Comparison of ENCODE assay signal across 10 cellular contexts in genomic region chr1:59484090-59484489, GRCh38.
DNase-seq lines count a peak whose midpoint lies in the region; ATAC-seq and TF ChIP-seq lines count a peak whose summit lies in the region.
"Had no signal": no experiment of that assay in that cellular context is flagged by ENCODE, and none has a peak within 500 bp of the region (broad histone marks: within the 10 kb centered on the region; RNA-seq: fewer than 3 reads in every experiment).

No MANE protein-coding gene starts in this region.

- no peaks in the 10 kb centered on the region for H4K20me1 ChIP-seq in IMR-90 (ENCODE audit: insufficient read depth, low read length)

- peak overlapping the region; percentile 84 for H2BK20ac ChIP-seq in IMR-90 (ENCODE audit: low read depth, low read length)

- peak overlapping the region; percentile 67 for H3K14ac ChIP-seq in IMR-90 (replicated peaks; ENCODE audit: low read depth, low read length)

- no CpG with 5 or more reads among the region's 1 CpG for WGBS in IMR-90 (ENCODE audit: extremely low coverage in 2 of 2, insufficient read length in 1 of 2), 2 experiments

- H3K56ac ChIP-seq in IMR-90 (ENCODE audit: extremely low read depth, insufficient read depth, low read length), result no peak overlapping the region

- H3K9me1 ChIP-seq in IMR-90 (ENCODE audit: insufficient read depth, low read length), result peaks cover 15% of the 10 kb centered on the region

- H3K4me1 ChIP-seq in IMR-90 (ENCODE audit: control insufficient read depth, insufficient read depth, low read length) (peaks cover 7% of the 10 kb centered on the region; the same call in 1 of the 2 replicates), mucosa of descending colon (ENCODE audit: low read depth) (no peaks in the 10 kb centered on the region)

- peak overlapping the region; percentile 88 for H3K18ac ChIP-seq in IMR-90 (ENCODE audit: low read depth, low read length)

- H2AK5ac ChIP-seq in IMR-90 (ENCODE audit: low read depth, low read length), result no peak overlapping the region

- ATAC-seq in IMR-90 (ENCODE audit: low read depth) (peak; percentile 84), mucosa of descending colon (peak; percentile 31), GM18498 (IDR thresholded peaks at IDR 0.05; ENCODE audit: unreplicated experiment) (no peak)

- 0 out of 3 replicates have a peak overlapping the region, but pooled peaks have one; percentile 20 for H2BK15ac ChIP-seq in IMR-90 (ENCODE audit: low read depth, low read length)

- POLR2A ChIA-PET in IMR-90 (lab: Charles Lee; ENCODE audit: unreplicated experiment), result no interaction called here

- H3K4me2 ChIP-seq in IMR-90 (ENCODE audit: low read depth, low read length), result peak overlapping the region; percentile 50; the same call in 1 of the 2 replicates

- peak overlapping the region; percentile 81 for H2BK5ac ChIP-seq in IMR-90 (ENCODE audit: low read depth, low read length, poor library complexity, severe bottlenecking)

- no TSS peak for BruUV-seq in IMR-90 (replicated peaks; lab: Mats Ljungman, UMichigan)

- no peaks in the 10 kb centered on the region for H3K27me3 ChIP-seq in IMR-90 (ENCODE audit: control insufficient read depth, insufficient read depth, low read length)
- H3K27me3 ChIP-seq in brain microvascular endothelial cell (replicated peaks), result no peaks in the 10 kb centered on the region
- H3K27me3 ChIP-seq: spleen had no signal

- H3K4ac ChIP-seq in IMR-90 (ENCODE audit: low read depth, low read length), result peak overlapping the region; percentile 45; the same call in 1 of the 2 replicates

- H3K27ac ChIP-seq in IMR-90 (ENCODE audit: insufficient read depth, low read length), result peak overlapping the region; percentile 36; the same call in 1 of the 2 replicates
- H3K27ac ChIP-seq in brain microvascular endothelial cell, result peak overlapping the region; percentile 2

- intact Hi-C loops in IMR-90 (cut with micrococcal nuclease), result loop anchor here (5.0 kb wide), 2 partner anchors 213 to 702 kb away; partner anchors contain the start of gene JUN
- intact Hi-C loops in mucosa of descending colon (cut with DNase I, micrococcal nuclease), result no loop called here

- in situ Hi-C loops in IMR-90 (cut with MboI; ENCODE audit: low sequenced_read_pairs), result no loop called here
- in situ Hi-C loops in brain microvascular endothelial cell (cut with HindIII; ENCODE audit: low pct_ligation_motif_present, low sequenced_read_pairs), result no loop called here

- H3K9ac ChIP-seq in IMR-90 (ENCODE audit: low read depth, low read length), result no peak overlapping the region

- peak overlapping the region; percentile 24; the same call in 1 of the 2 replicates for H4K5ac ChIP-seq in IMR-90 (ENCODE audit: low read depth, low read length)

- no peak for TF ChIP-seq POLR2A in IMR-90 (IDR thresholded peaks at IDR 0.05; ENCODE audit: low read depth, low read length)

- dilution Hi-C loops in IMR-90 (cut with HindIII; ENCODE audit: low sequenced_read_pairs, unreplicated experiment), result no loop called here

- no peak for TF ChIP-seq RAD21 in IMR-90 (IDR thresholded peaks at IDR 0.05; ENCODE audit: low read length)

- H2BK120ac ChIP-seq in IMR-90 (ENCODE audit: low read depth, low read length), result peak overlapping the region; percentile 81

- CTCF ChIA-PET in IMR-90 (lab: Yijun Ruan, JAX), result interaction anchor here (0.6 kb wide), 1 partner anchor 209 kb away, joined by 3 read pairs; no protein-coding TSS in a partner anchor

- H3K79me1 ChIP-seq in IMR-90 (ENCODE audit: low read depth in 1 of 2, low read length in 2 of 2), result 0 out of 4 replicates have a peak, but pooled peaks cover 0 to 4% of the 10 kb centered on the region in 2 experiments

- H3K36me3 ChIP-seq in IMR-90 (ENCODE audit: control insufficient read depth, insufficient read depth, low read length) (no peaks in the 10 kb centered on the region), brain microvascular endothelial cell (replicated peaks) (no peaks in the 10 kb centered on the region), mucosa of descending colon (ENCODE audit: low read depth) (no peaks in the 10 kb centered on the region)
- H3K36me3 ChIP-seq: spleen had no signal

- H3K9me3 ChIP-seq in IMR-90 (ENCODE audit: control insufficient read depth, insufficient read depth, low read length), result no peaks in the 10 kb centered on the region
- H3K9me3 ChIP-seq in mucosa of descending colon, result no peaks in the 10 kb centered on the region
- H3K9me3 ChIP-seq: spleen had no signal

- H4K91ac ChIP-seq in IMR-90 (ENCODE audit: insufficient read depth, low read depth, low read length), result peak overlapping the region; percentile 35; the same call in 1 of the 2 replicates

- TF ChIP-seq CTCF in AG09319 (IDR thresholded peaks at IDR 0.05; ENCODE audit: low read depth, low read length) (no peak), IMR-90 (conservative IDR thresholded peaks at IDR 0.05; ENCODE audit: low read depth, low read length) (no peak), brain microvascular endothelial cell (IDR thresholded peaks at IDR 0.05; ENCODE audit: low read depth, low read length, missing control alignments) (no peak), mucosa of descending colon (IDR thresholded peaks at IDR 0.05) (no peak)

- DNase-seq in AG09319 (ENCODE audit: extremely low read depth, low read depth) (peak; percentile 46), IMR-90 (peak; percentile 94), brain microvascular endothelial cell (peak; percentile 85), mucosa of descending colon (no peak), HuH-7.5 (ENCODE audit: low spot score) (no peak), NCI-H1105 treated with DMSO at 0.1 percent for 48 hours (lab: John Stamatoyannopoulos, UW) (no peak)
- no peak for DNase-seq in activated naive CD4-positive, alpha-beta T cell treated with anti-CD3 and anti-CD28 coated beads, Interleukin-2, amount 50 U/mL, for 16 hours
- DNase-seq: NCI-H146, spleen had no signal

- no peak overlapping the region for H2AK9ac ChIP-seq in IMR-90 (replicated peaks; ENCODE audit: low read depth, low read length, poor library complexity)

- no peak overlapping the region for H3K23ac ChIP-seq in IMR-90 (ENCODE audit: low read depth, low read length)

- peak overlapping the region in 1 of 2 experiments; percentile 55; a peak in 1 of 4 replicates for H4K8ac ChIP-seq in IMR-90 (ENCODE audit: low read depth in 2 of 2, low read length in 2 of 2)

- H3K4me3 ChIP-seq in IMR-90 (ENCODE audit: insufficient read depth, low read depth, low read length), result no peak overlapping the region
- no peak overlapping the region for H3K4me3 ChIP-seq in brain microvascular endothelial cell (ENCODE audit: low read depth, low read length)
- no peak overlapping the region for H3K4me3 ChIP-seq in mucosa of descending colon
- H3K4me3 ChIP-seq: spleen had no signal

- no peak overlapping the region for H2AFZ ChIP-seq in IMR-90 (replicated peaks; ENCODE audit: low read length, poor library complexity)

TF ChIP-seq in IMR-90, 13 proteins besides CTCF, POLR2A, EP300 and RAD21:
- no peak for TF ChIP-seq RFX5 (IDR thresholded peaks at IDR 0.05; ENCODE audit: low read depth, low read length)
- no peak for TF ChIP-seq RCOR1 (IDR thresholded peaks at IDR 0.05; ENCODE audit: insufficient replicate concordance, low read length)
- TF ChIP-seq MAZ (IDR thresholded peaks at IDR 0.05; ENCODE audit: borderline replicate concordance, low read depth, low read length), result no peak
- TF ChIP-seq ELK1 (IDR thresholded peaks at IDR 0.05; ENCODE audit: borderline replicate concordance, low read depth, low read length), result no peak
- no peak for TF ChIP-seq MXI1 (IDR thresholded peaks at IDR 0.05; ENCODE audit: borderline replicate concordance, low read depth, low read length)
- TF ChIP-seq CEBPB (IDR thresholded peaks at IDR 0.05; ENCODE audit: low read depth, low read length), result no peak
- peak; percentile 94 for TF ChIP-seq FOS (IDR thresholded peaks at IDR 0.05; ENCODE audit: low read depth, low read length)
- TF ChIP-seq NFE2L2 (IDR thresholded peaks at IDR 0.05; ENCODE audit: low read depth, low read length), result peak; percentile 61; the same call in 1 of the 2 replicates
- peak; percentile 9; the same call in 1 of the 2 replicates for TF ChIP-seq BHLHE40 (IDR thresholded peaks at IDR 0.05; ENCODE audit: low read depth, low read length)
- TF ChIP-seq USF2 (IDR thresholded peaks at IDR 0.05; ENCODE audit: low read depth, low read length), result no peak

Comparison
In these comparisons a context has a peak if more than half of its experiments do, and no peak if none do; other contexts are left out.
1. DNase-seq: peak in AG09319 (single experiment), IMR-90 (single experiment) and brain microvascular endothelial cell (single experiment); none in mucosa of descending colon (0 of 3), HuH-7.5 (single experiment), activated naive CD4-positive, alpha-beta T cell treated with anti-CD3 and anti-CD28 coated beads, Interleukin-2, amount 50 U/mL, for 16 hours (single experiment) and NCI-H1105 treated with DMSO at 0.1 percent for 48 hours (single experiment).